8 cellular contexts compared by ENCODE assay signal in genomic region chr14:103121846-103122577, GRCh38. TPM values are rescaled to one million over a fixed set of nuclear protein-coding genes. Genes with fewer than 3 reads are reported as not detected.
DNase-seq lines count a peak whose midpoint lies in the region; ATAC-seq, FAIRE-seq and TF ChIP-seq lines count a peak whose summit lies in the region.

No MANE protein-coding gene starts in this region.

- no peak overlapping the region for H2BK15ac ChIP-seq in H9 (ENCODE audit: low read depth, low read length)

- peak; percentile 56 for ATAC-seq in GM12878
- ATAC-seq in GM19455 (IDR thresholded peaks at IDR 0.05; ENCODE audit: unreplicated experiment), result no peak

- H3K36me3 ChIP-seq in GM12878 (ENCODE audit: control insufficient read depth in 2 of 2, insufficient read depth in 2 of 2, low read length in 1 of 2) (no peaks in the 10 kb centered on the region), subcutaneous abdominal adipose tissue (ENCODE audit: control insufficient read depth in 5 of 5, insufficient read depth in 5 of 5, low read length in 5 of 5) (peaks cover 0 to 11% (median 8%) of the 10 kb centered on the region in 5 donors)

- POLR2A ChIA-PET in GM12878 (lab: Charles Lee), result interaction anchor here (0.6 kb wide), 1 partner anchor 9 kb away, joined by 3 read pairs; no protein-coding TSS in a partner anchor

- H3K27ac ChIP-seq in H9 (ENCODE audit: insufficient read length, low read depth, low read length) (no peak overlapping the region), GM12878 (ENCODE audit: control insufficient read depth, insufficient read depth) (peak overlapping the region; percentile 61), subcutaneous abdominal adipose tissue (ENCODE audit: low read depth, low read length) (peak overlapping the region; percentile 97)

- H3K4me1 ChIP-seq in H9 (ENCODE audit: insufficient read depth, low read length) (peaks cover 4% of the 10 kb centered on the region; the same call in 1 of the 2 replicates), GM12878 (ENCODE audit: control insufficient read depth, insufficient read depth, low read length) (peaks cover 21% of the 10 kb centered on the region), subcutaneous abdominal adipose tissue (ENCODE audit: control insufficient read depth in 5 of 5, insufficient read depth in 5 of 5, low read length in 5 of 5) (peaks cover 34 to 89% (median 80%) of the 10 kb centered on the region in 5 donors)

- H3K14ac ChIP-seq in H9 (ENCODE audit: insufficient read depth, low read length), result no peak overlapping the region

- in situ Hi-C loops in GM12878 (cut with MboI), result no loop called here

- no peak overlapping the region for H2BK5ac ChIP-seq in H9 (ENCODE audit: insufficient read length, low read length)

- intact Hi-C loops in GM12878 (cut with micrococcal nuclease; ENCODE audit: unreplicated experiment), result no loop called here

- TF ChIP-seq POLR2A in GM12878 (IDR thresholded peaks at IDR 0.05; ENCODE audit: low read depth, low read length), result no peak

- H3K4ac ChIP-seq in H9 (ENCODE audit: low read depth, low read length), result no peak overlapping the region

- CTCF ChIA-PET in GM12878 (lab: Yijun Ruan, JAX), result interaction anchor here (4.9 kb wide), 1 partner anchor 17 kb away, joined by 23 read pairs; no protein-coding TSS in a partner anchor

- H3K79me2 ChIP-seq in H9 (ENCODE audit: insufficient read depth, low read length), result no peaks in the 10 kb centered on the region
- H3K79me2 ChIP-seq in GM12878 (ENCODE audit: control insufficient read depth, insufficient read depth, low read length), result peaks cover 19% of the 10 kb centered on the region

- H3K4me3 Mint-ChIP-seq in H9, result peak overlapping the region; percentile 51 to 67

- no peak for FAIRE-seq in GM12878 (lab: Jason Lieb, UNC)

- no peak overlapping the region for H3K56ac ChIP-seq in H9 (ENCODE audit: insufficient read length, low read depth, low read length)

- H3K27ac Mint-ChIP-seq in H9, result no peak overlapping the region

- peaks cover 5% of the 10 kb centered on the region for H4K20me1 ChIP-seq in H9 (ENCODE audit: control insufficient read depth, insufficient read depth, insufficient read length)
- no peaks in the 10 kb centered on the region for H4K20me1 ChIP-seq in GM12878 (ENCODE audit: control insufficient read depth, insufficient read depth)

- no peak overlapping the region for H2AK5ac ChIP-seq in H9 (ENCODE audit: insufficient read length, low read length)

- H3K27me3 Mint-ChIP-seq in H9 (ENCODE audit: low read depth), result peaks cover 28% of the 10 kb centered on the region

- no peak overlapping the region for H4K5ac ChIP-seq in H9 (ENCODE audit: insufficient read length, low read depth, low read length)

- no peak overlapping the region for H2BK120ac ChIP-seq in H9 (ENCODE audit: low read depth, low read length, poor library complexity, severe bottlenecking)

- TF ChIP-seq EP300 in GM12878 (IDR thresholded peaks at IDR 0.05; ENCODE audit: borderline replicate concordance in 1 of 2, control insufficient read depth in 1 of 2, low read depth in 2 of 2, low read length in 2 of 2), result 0 out of 4 replicates have a peak, but pooled peaks of 1 of the 2 experiments have one; percentile 10

- H3T11ph ChIP-seq in H9 (ENCODE audit: low read length), result no peak overlapping the region

- RAD21 ChIA-PET in GM12878 (lab: Charles Lee; ENCODE audit: unreplicated experiment), result no interaction called here

- H3K18ac ChIP-seq in H9 (ENCODE audit: insufficient read length, low read depth, low read length), result no peak overlapping the region

- H3K9me3 ChIP-seq in H9 (ENCODE audit: control insufficient read depth, low read depth, low read length) (no peaks in the 10 kb centered on the region), GM12878 (replicated peaks; ENCODE audit: control insufficient read depth, insufficient read depth, low read length) (no peaks in the 10 kb centered on the region), subcutaneous abdominal adipose tissue (ENCODE audit: control insufficient read depth in 5 of 5, low read length in 5 of 5) (no peaks in the 10 kb centered on the region)

- no peaks in the 10 kb centered on the region for H3K27me3 ChIP-seq in H9 (ENCODE audit: insufficient read depth, low read length)
- H3K27me3 ChIP-seq in GM12878 (replicated peaks in 1 of 2; ENCODE audit: control insufficient read depth in 2 of 2, insufficient read depth in 2 of 2, low read length in 1 of 2), result no peaks in the 10 kb centered on the region
- no peaks in the 10 kb centered on the region for H3K27me3 ChIP-seq in subcutaneous abdominal adipose tissue (ENCODE audit: control insufficient read depth in 5 of 5, insufficient read depth in 4 of 5, low read length in 5 of 5)

- H2AFZ ChIP-seq in H9 (ENCODE audit: low read length) (no peak overlapping the region), GM12878 (ENCODE audit: control insufficient read depth, low read depth, low read length) (peak overlapping the region; percentile 70)

- SMC1A ChIA-PET in GM12878 (lab: Charles Lee; ENCODE audit: uncharacterized antibody, unreplicated experiment), result no interaction called here

- no peak overlapping the region for H2BK12ac ChIP-seq in H9 (ENCODE audit: insufficient read length, low read depth, low read length)

- TF ChIP-seq CTCF in H9 (conservative IDR thresholded peaks at IDR 0.05), result no peak
- no peak for TF ChIP-seq CTCF in GM12878 (IDR thresholded peaks at IDR 0.05 in 2 of 3, conservative IDR thresholded peaks at IDR 0.05 in 1 of 3; ENCODE audit: control insufficient read depth in 2 of 3, extremely low read depth in 1 of 3, insufficient read depth in 1 of 3, low read depth in 3 of 3, low read length in 3 of 3)

- WGBS in H9 (ENCODE audit: extremely low coverage, insufficient read length, low lambda C conversion rate), result no CpG with 5 or more reads among the region's 23 CpGs
- WGBS in GM12878 (ENCODE audit: insufficient coverage, insufficient replicate concordance, low lambda C conversion rate, missing lambda C conversion rate), result 35% methylated on average over 21 of the region's 23 CpGs

- H2BK20ac ChIP-seq in H9 (ENCODE audit: low read depth, low read length, poor library complexity, severe bottlenecking), result no peak overlapping the region

- no TSS peak for BruUV-seq in GM12878 (replicated peaks; lab: Mats Ljungman, UMichigan)

- H3K9ac ChIP-seq in H9 (ENCODE audit: extremely low read depth, insufficient read length, low read length) (no peak overlapping the region), GM12878 (ENCODE audit: control insufficient read depth, insufficient read depth, low read length) (peak overlapping the region; percentile 60), subcutaneous abdominal adipose tissue (ENCODE audit: low read length in 5 of 5) (peak overlapping the region in 4 of 5 donors; percentile 53 to 94 (median 86))

- DNase-seq in H9, result peak; percentile 83
- DNase-seq in NCI-H226, result peak; percentile 96
- no peak for DNase-seq in GM12878 (ENCODE audit: low read depth, low spot score)
- DNase-seq in kidney tubule cell (ENCODE audit: low spot score), result peak; percentile 99
- no peak for DNase-seq in cortex of kidney (lab: John Stamatoyannopoulos, UW)
- DNase-seq in activated CD4-positive, alpha-beta T cell treated with anti-CD3 and anti-CD28 coated beads, Interleukin-2, amount 50 U/mL, for 1 hour, result no peak

- no peaks in the 10 kb centered on the region for H3K79me1 ChIP-seq in H9 (ENCODE audit: insufficient read depth, low read depth, low read length, poor library complexity, severe bottlenecking)

- H3K4me1 Mint-ChIP-seq in H9, result peaks cover 17 to 22% of the 10 kb centered on the region in 2 experiments

- no peaks in the 10 kb centered on the region for H3K23me2 ChIP-seq in H9 (ENCODE audit: insufficient read length, low read depth, low read length, poor library complexity, severe bottlenecking)

- H3K36me3 Mint-ChIP-seq in H9 (ENCODE audit: insufficient read depth in 1 of 3, low read depth in 3 of 3), result peaks cover 0 to 3% (median 0%) of the 10 kb centered on the region in 3 experiments; a peak in 2 of 7 replicates

- no peak overlapping the region for H3K23ac ChIP-seq in H9 (ENCODE audit: insufficient read length, low read depth, low read length)

- H3K4me2 ChIP-seq in H9 (ENCODE audit: insufficient read depth, insufficient read length, low read length) (peak overlapping the region; percentile 5), GM12878 (ENCODE audit: control insufficient read depth, insufficient read depth) (peak overlapping the region; percentile 41)

- H4K91ac ChIP-seq in H9 (ENCODE audit: insufficient read length, low read depth, low read length), result no peak overlapping the region

- H3K4me3 ChIP-seq in GM12878 (peak overlapping the region; percentile 79; the same call in 1 of the 2 replicates), subcutaneous abdominal adipose tissue (ENCODE audit: low read depth in 1 of 5, low read length in 5 of 5) (peak overlapping the region; percentile 35 to 79 (median 53))

- TF ChIP-seq RAD21 in GM12878 (IDR thresholded peaks at IDR 0.05; ENCODE audit: insufficient read depth, low read depth, low read length), result no peak

- H3K9me3 Mint-ChIP-seq in H9, result no peaks in the 10 kb centered on the region

- H4K8ac ChIP-seq in H9 (replicated peaks; ENCODE audit: insufficient read length, low read depth, low read length), result no peak overlapping the region

RNA-seq across cellular contexts. Expression of gene TNFAIP2, which starts 1.2 kb away (rescaled TPM):
- total RNA-seq in H9 (2021), result 29.3 and 29.7 TPM in 2 replicates
- 228 and 277 TPM in 2 replicates for total RNA-seq in GM12878 (2013; cell fraction: nucleolus; rRNA removed)
- total RNA-seq in GM12878 (2014; rRNA removed), result 75.4 and 81.6 TPM in 2 replicates
- 51.0 and 58.3 TPM in 2 replicates for total RNA-seq in GM12878 (2014; rRNA removed; fragmentation: Illumina TruSeq; extraction: Trizol)
- total RNA-seq in GM12878 (2021), result 107 and 116 TPM in 2 replicates
- 25.2 TPM for polyA plus RNA-seq in GM12878 (2011; ENCODE audit: low read depth)
- 38.5 and 66.7 TPM in 2 replicates for polyA plus RNA-seq in GM12878 (2011; rRNA removed)
- polyA plus RNA-seq in GM12878 (2011; cell fraction: cytosol; rRNA removed), result 82.8 and 101 TPM in 2 replicates
- polyA plus RNA-seq in GM12878 (2011; cell fraction: nucleus; rRNA removed), result 340 and 362 TPM in 2 replicates
- 41.1 and 61.7 TPM in 2 replicates for polyA plus RNA-seq in GM12878 (2012)
- polyA plus RNA-seq in GM12878 (2014; fragmentation: Illumina TruSeq; extraction: Trizol), result 36.8 and 67.5 TPM in 2 replicates
- 100 to 1,000 TPM in 1 of 2 experiments, 10 to 100 TPM in 1; 85.6 to 106 TPM for polyA plus RNA-seq in GM12878 (2014; fragmentation: Nextera tagmentation; extraction: Ambion mirVana)
- 137 and 150 TPM in 2 replicates for polyA plus RNA-seq in GM12878 (2014; rRNA removed)
- polyA plus RNA-seq in GM12878 (2016; fragmentation: Nextera tagmentation; extraction: Ambion mirVana), result 1 to 10 TPM; 7.1 TPM
- polyA minus RNA-seq in GM12878 (2011; rRNA and poly(A)+ RNA removed), result 29.0 and 63.6 TPM in 2 replicates
- 40.4 and 44.5 TPM in 2 replicates for polyA minus RNA-seq in GM12878 (2011; cell fraction: cytosol; rRNA and poly(A)+ RNA removed)
- 25.3 and 36.6 TPM in 2 replicates for polyA minus RNA-seq in GM12878 (2011; cell fraction: nucleus; rRNA and poly(A)+ RNA removed)

RNA-seq across cellular contexts. Expression of gene EXOC3L4, which starts 27.5 kb away (rescaled TPM):
- total RNA-seq in H9 (2021) (0.39 and 0.42 TPM in 2 replicates), GM12878 (2014; rRNA removed) (not detected in 2 replicates), GM12878 (2014; rRNA removed; fragmentation: Illumina TruSeq; extraction: Trizol) (not detected in 2 replicates), GM12878 (2021) (not detected in 2 replicates)
- not detected in 2 replicates for total RNA-seq in GM12878 (2013; cell fraction: nucleolus; rRNA removed)
- not detected for polyA plus RNA-seq in GM12878 (2011; ENCODE audit: low read depth)
- polyA plus RNA-seq in GM12878 (2011; rRNA removed) (not detected in 2 replicates), GM12878 (2014; fragmentation: Illumina TruSeq; extraction: Trizol) (not detected in 2 replicates), GM12878 (2014; fragmentation: Nextera tagmentation; extraction: Ambion mirVana) (not detected), GM12878 (2014; rRNA removed) (not detected in 2 replicates), GM12878 (2016; fragmentation: Nextera tagmentation; extraction: Ambion mirVana) (not detected)
- polyA plus RNA-seq in GM12878 (2011; cell fraction: cytosol; rRNA removed), result not detected in 2 replicates
- polyA plus RNA-seq in GM12878 (2011; cell fraction: nucleus; rRNA removed), result 0.15 TPM in 1 of 2 replicates, not detected in the other
- polyA plus RNA-seq in GM12878 (2012), result not detected in 2 replicates
- polyA minus RNA-seq in GM12878 (2011; rRNA and poly(A)+ RNA removed), result not detected in 2 replicates
- polyA minus RNA-seq in GM12878 (2011; cell fraction: cytosol; rRNA and poly(A)+ RNA removed), result not detected in 2 replicates
- not detected in 2 replicates for polyA minus RNA-seq in GM12878 (2011; cell fraction: nucleus; rRNA and poly(A)+ RNA removed)

RNA-seq across cellular contexts. Expression of gene LBHD2, which starts 38.0 kb away (rescaled TPM):
- total RNA-seq in H9 (2021) (not detected in 2 replicates), GM12878 (2014; rRNA removed) (not detected in 2 replicates), GM12878 (2014; rRNA removed; fragmentation: Illumina TruSeq; extraction: Trizol) (not detected in 2 replicates), GM12878 (2021) (not detected in 2 replicates)
- not detected in 2 replicates for total RNA-seq in GM12878 (2013; cell fraction: nucleolus; rRNA removed)
- not detected for polyA plus RNA-seq in GM12878 (2011; ENCODE audit: low read depth)
- polyA plus RNA-seq in GM12878 (2011; rRNA removed) (not detected in 2 replicates), GM12878 (2014; fragmentation: Illumina TruSeq; extraction: Trizol) (not detected in 2 replicates), GM12878 (2014; fragmentation: Nextera tagmentation; extraction: Ambion mirVana) (not detected), GM12878 (2014; rRNA removed) (not detected in 2 replicates), GM12878 (2016; fragmentation: Nextera tagmentation; extraction: Ambion mirVana) (not detected)
- not detected in 2 replicates for polyA plus RNA-seq in GM12878 (2011; cell fraction: cytosol; rRNA removed)
- polyA plus RNA-seq in GM12878 (2011; cell fraction: nucleus; rRNA removed), result not detected in 2 replicates
- not detected in 2 replicates for polyA plus RNA-seq in GM12878 (2012)
- polyA minus RNA-seq in GM12878 (2011; rRNA and poly(A)+ RNA removed), result not detected in 2 replicates
- polyA minus RNA-seq in GM12878 (2011; cell fraction: cytosol; rRNA and poly(A)+ RNA removed), result not detected in 2 replicates
- not detected in 2 replicates for polyA minus RNA-seq in GM12878 (2011; cell fraction: nucleus; rRNA and poly(A)+ RNA removed)

Comparison
In these comparisons a context has a peak if more than half of its experiments do, and no peak if none do; other contexts are left out.
1. DNase-seq: peak in H9 (single experiment), NCI-H226 (single experiment) and kidney tubule cell (single experiment); none in GM12878 (single experiment), cortex of kidney (single experiment) and activated CD4-positive, alpha-beta T cell treated with anti-CD3 and anti-CD28 coated beads, Interleukin-2, amount 50 U/mL, for 1 hour (single experiment).